Comparison of ENCODE assay signal across 32 cellular contexts in genomic region chr15:61106886-61107285, GRCh38.
"Had no signal": no experiment of that assay in that cellular context is flagged by ENCODE, and none has a peak within 500 bp of the region (broad histone marks: within the 10 kb centered on the region; RNA-seq: fewer than 3 reads in every experiment).

No MANE protein-coding gene starts in this region.

- H3K9me3 Mint-ChIP-seq: activated CD8-positive, alpha-beta T cell treated with anti-CD3 and anti-CD28 coated beads for 36 hours; effector memory CD8-positive, alpha-beta T cell; T-helper 2 cell treated with Interferon-gamma antibody and Interleukin-4, amounts not matched to agents 5 μg/mL and 100 μg/mL, for 36 hours had no signal

- H3K4me1 ChIP-seq: body of pancreas, foreskin keratinocyte had no signal

- FAIRE-seq: colon had no signal

- DNase-seq: activated B cell treated with CpG ODN at 0.5 μM for 24 hours; activated CD4-positive, alpha-beta T cell treated with anti-CD3 and anti-CD28 coated beads for 48 hours; activated CD4-positive, alpha-beta T cell treated with anti-CD3 and anti-CD28 coated beads, Interleukin-2, amount 50 U/mL, for 1 hour; activated CD4-positive, alpha-beta T cell treated with anti-CD3 and anti-CD28 coated beads, Interleukin-2, amount 50 U/mL, for 48 hours; activated CD8-positive, alpha-beta memory T cell treated with anti-CD3 and anti-CD28 coated beads for 24 hours; activated CD8-positive, alpha-beta T cell treated with anti-CD3 and anti-CD28 coated beads for 36 hours; activated effector memory CD4-positive, alpha-beta T cell treated with Interleukin-2 at 50 U/mL for 16 hours; activated gamma-delta T cell treated with Interleukin-2 at 50 U/mL for 16 hours; activated naive CD4-positive, alpha-beta T cell treated with anti-CD3 and anti-CD28 coated beads, Interleukin-2, amount 50 U/mL, for 16 hours; activated naive CD4-positive, alpha-beta T cell treated with Interleukin-2 at 50 U/mL for 16 hours; activated T-cell treated with anti-CD3 and anti-CD28 coated beads, Interleukin-2, amount 50 U/mL, for 4 hours; amniotic stem cell; body of pancreas; caudate nucleus; cortex of kidney; dermis blood vessel endothelial cell; effector CD4-positive, alpha-beta T cell; effector memory CD8-positive, alpha-beta T cell; erythroblast; foreskin keratinocyte; gastrocnemius medialis; glutamatergic neuron; T-helper 1 cell; T-helper 17 cell; T1000; WERI-Rb-1 had no signal

- H3K27ac Mint-ChIP-seq: activated B cell treated with CpG ODN at 0.5 μM for 24 hours; activated CD8-positive, alpha-beta T cell treated with anti-CD3 and anti-CD28 coated beads for 36 hours; activated naive CD8-positive, alpha-beta T cell; activated T-helper 17 cell treated with anti-CD3 and anti-CD28 coated beads, Interleukin-2, amount 50 U/mL, for 72 hours; effector memory CD8-positive, alpha-beta T cell; T-helper 17 cell; T-helper 2 cell treated with Interferon-gamma antibody and Interleukin-4, amounts not matched to agents 5 μg/mL and 100 μg/mL, for 36 hours had no signal

- H3K27me3 ChIP-seq: body of pancreas, esophagus muscularis mucosa, foreskin keratinocyte, gastrocnemius medialis had no signal

- H3K4me1 Mint-ChIP-seq: activated T-helper 17 cell treated with anti-CD3 and anti-CD28 coated beads, Interleukin-2, amount 50 U/mL, for 72 hours; T-helper 17 cell had no signal

- ATAC-seq: activated CD4-positive, CD25-positive, alpha-beta regulatory T cell treated with anti-CD3 and anti-CD28 coated beads, Interleukin-2, amount 50 U/mL, for 24 hours; activated CD8-positive, alpha-beta T cell treated with anti-CD3 and anti-CD28 coated beads for 36 hours; activated T-cell treated with anti-CD3 and anti-CD28 coated beads, Interleukin-2, amount 50 U/mL, for 4 hours; activated T-helper 17 cell treated with anti-CD3 and anti-CD28 coated beads, Interleukin-2, amount 50 U/mL, for 72 hours; body of pancreas; effector memory CD8-positive, alpha-beta T cell; foreskin keratinocyte; gastrocnemius medialis; T-helper 17 cell had no signal

- H3K36me3 ChIP-seq: esophagus muscularis mucosa, gastrocnemius medialis, WERI-Rb-1 had no signal

- H3K9me3 ChIP-seq: body of pancreas, esophagus muscularis mucosa, gastrocnemius medialis had no signal

- H3K36me3 Mint-ChIP-seq: activated naive CD8-positive, alpha-beta T cell had no signal

- H3K4me3 Mint-ChIP-seq: activated B cell treated with CpG ODN at 0.5 μM for 24 hours; activated CD8-positive, alpha-beta T cell treated with anti-CD3 and anti-CD28 coated beads for 36 hours; activated naive CD8-positive, alpha-beta T cell; activated T-cell treated with anti-CD3 and anti-CD28 coated beads, Interleukin-2, amount 50 U/mL, for 4 hours; activated T-helper 17 cell treated with anti-CD3 and anti-CD28 coated beads, Interleukin-2, amount 50 U/mL, for 72 hours; effector memory CD8-positive, alpha-beta T cell; T-helper 17 cell; T-helper 2 cell treated with Interferon-gamma antibody and Interleukin-4, amounts not matched to agents 5 μg/mL and 100 μg/mL, for 36 hours had no signal

- H3K4me3 ChIP-seq: body of pancreas, esophagus muscularis mucosa, gastrocnemius medialis had no signal

- H3K27ac ChIP-seq: body of pancreas, esophagus muscularis mucosa, foreskin keratinocyte, gastrocnemius medialis, WERI-Rb-1 had no signal
